ENCODE assay signal across 33 cellular contexts in genomic region chr1:177686929-177687328, GRCh38.
"Had no signal": no experiment of that assay in that cellular context is flagged by ENCODE, and none has a peak within 500 bp of the region (broad histone marks: within the 10 kb centered on the region; RNA-seq: fewer than 3 reads in every experiment).

No MANE protein-coding gene starts in this region.

- ATAC-seq: activated T-cell treated with anti-CD3 and anti-CD28 coated beads, Interleukin-2, amount 50 U/mL, for 72 hours; activated T-helper 17 cell treated with anti-CD3 and anti-CD28 coated beads, Interleukin-2, amount 50 U/mL, for 72 hours; PC-3 had no signal

- DNase-seq: activated CD4-positive, alpha-beta memory T cell treated with anti-CD3 and anti-CD28 coated beads, Interleukin-2, amount 10 ng/mL, durations not matched to agents 7 days and 5 days; activated CD4-positive, alpha-beta T cell treated with anti-CD3 and anti-CD28 coated beads for 1 hour; activated CD4-positive, alpha-beta T cell treated with anti-CD3 and anti-CD28 coated beads for 48 hours; activated CD4-positive, CD25-positive, alpha-beta regulatory T cell; activated effector memory CD4-positive, alpha-beta T cell treated with anti-CD3 and anti-CD28 coated beads, Interleukin-2, amount 50 U/mL, for 16 hours; activated naive CD4-positive, alpha-beta T cell; activated naive CD4-positive, alpha-beta T cell treated with anti-CD3 and anti-CD28 coated beads, Interleukin-2, amount 50 U/mL, for 16 hours; activated naive CD8-positive, alpha-beta T cell treated with anti-CD3 and anti-CD28 coated beads for 36 hours; activated T-cell treated with anti-CD3 and anti-CD28 coated beads, Interleukin-2, amount 50 U/mL, for 1 hour; activated T-cell treated with anti-CD3 and anti-CD28 coated beads, Interleukin-2, amount 50 U/mL, for 72 hours; amniotic stem cell; aorta; brain microvascular endothelial cell; cerebellar nuclear complex; Kasumi-1; KG1; MG63; NCI-H1048; NCI-H146; NCI-H187; NCI-H2029 treated with DMSO at 0.1 percent for 48 hours; NCI-H226; NCI-H446 treated with DMSO at 0.1 percent for 48 hours; NCI-H524; NCI-H774; PC-3; Peyer's patch; RPMI8226; SHP77 treated with DMSO at 0.1 percent for 48 hours; T1000; WERI-Rb-1 had no signal

- H3K27me3 ChIP-seq: brain microvascular endothelial cell, cardiac muscle cell, MG63, Peyer's patch had no signal

- H3K4me1 ChIP-seq: Peyer's patch had no signal

- H3K9me3 ChIP-seq: MG63, Peyer's patch had no signal

- H3K27ac ChIP-seq: brain microvascular endothelial cell, cardiac muscle cell, Peyer's patch, WERI-Rb-1 had no signal

- H3K36me3 ChIP-seq: brain microvascular endothelial cell, cardiac muscle cell, MG63, Peyer's patch, WERI-Rb-1 had no signal

- H3K4me3 ChIP-seq: cardiac muscle cell, MG63, Peyer's patch had no signal
